In genomic region chr2:74505448-74506246, GRCh38 we compare ENCODE assay signal across 10 cellular contexts. TPM values are rescaled to one million over a fixed set of nuclear protein-coding genes. Genes with fewer than 3 reads are reported as not detected.
A peak's percentile ranks its signal among the peaks of the same experiment; 100 is the strongest.
DNase-seq lines count a peak whose midpoint lies in the region; ATAC-seq and TF ChIP-seq lines count a peak whose summit lies in the region.
"Had no signal": no experiment of that assay in that cellular context is flagged by ENCODE, and none has a peak within 500 bp of the region (broad histone marks: within the 10 kb centered on the region; RNA-seq: fewer than 3 reads in every experiment).

No MANE protein-coding gene starts in this region.

- no peak overlapping the region for H3K4me2 ChIP-seq in neural cell (ENCODE audit: low read length)

- CTCF ChIA-PET in WTC11 (lab: Charles Lee): interaction anchor here (0.8 kb wide), 1 partner anchor 82 kb away, joined by 3 read pairs; no protein-coding TSS in a partner anchor

- H3K36me3 Mint-ChIP-seq in dendritic cell treated with granulocyte-macrophage colony-stimulating factor and Interleukin-4, amounts not matched to agents 40 ng/mL and 50 ng/mL, for 4 days (ENCODE audit: low read depth): peaks cover 55% of the 10 kb centered on the region
- peaks cover 22% of the 10 kb centered on the region for H3K36me3 Mint-ChIP-seq in WTC11

- H3K9me3 Mint-ChIP-seq in dendritic cell treated with granulocyte-macrophage colony-stimulating factor and Interleukin-4, amounts not matched to agents 40 ng/mL and 50 ng/mL, for 4 days: no peaks in the 10 kb centered on the region
- no peaks in the 10 kb centered on the region for H3K9me3 Mint-ChIP-seq in WTC11

- H3K4me3 ChIP-seq in BE2C (ENCODE audit: low read depth, low read length): peak overlapping the region; percentile 75
- peak overlapping the region; percentile 99; the same call in 1 of the 2 replicates for H3K4me3 ChIP-seq in MG63
- H3K4me3 ChIP-seq in neural cell (ENCODE audit: low read length): peak overlapping the region; percentile 70
- peak overlapping the region in 1 of 4 donors; percentile 68 for H3K4me3 ChIP-seq in transverse colon

- TF ChIP-seq EP300 in neural cell (conservative IDR thresholded peaks at IDR 0.05; ENCODE audit: poor library complexity, severe bottlenecking): no peak
- TF ChIP-seq EP300 in transverse colon (IDR thresholded peaks at IDR 0.05; ENCODE audit: low read depth): no peak

- peak overlapping the region; percentile 31 for H3K4me3 Mint-ChIP-seq in dendritic cell treated with granulocyte-macrophage colony-stimulating factor and Interleukin-4, amounts not matched to agents 40 ng/mL and 50 ng/mL, for 4 days
- no peak overlapping the region for H3K4me3 Mint-ChIP-seq in WTC11

- POLR2A ChIA-PET in WTC11 (lab: Charles Lee): no interaction called here

- peaks cover 26% of the 10 kb centered on the region for H3K36me3 ChIP-seq in BE2C
- H3K36me3 ChIP-seq in MG63: peaks cover 28% of the 10 kb centered on the region
- H3K36me3 ChIP-seq in neural cell (ENCODE audit: insufficient read depth, low read length): peaks cover 7% of the 10 kb centered on the region
- H3K36me3 ChIP-seq in transverse colon: no peaks in the 10 kb centered on the region

- peaks cover 9% of the 10 kb centered on the region for H3K4me1 ChIP-seq in BE2C
- H3K4me1 ChIP-seq in transverse colon: peaks cover 12 to 53% (median 37%) of the 10 kb centered on the region in 4 donors

- H3K27ac Mint-ChIP-seq in dendritic cell treated with granulocyte-macrophage colony-stimulating factor and Interleukin-4, amounts not matched to agents 40 ng/mL and 50 ng/mL, for 4 days: peak overlapping the region; percentile 94
- no peak overlapping the region for H3K27ac Mint-ChIP-seq in WTC11

- intact Hi-C loops in dendritic cell treated with granulocyte-macrophage colony-stimulating factor and Interleukin-4, amounts not matched to agents 40 ng/mL and 50 ng/mL, for 4 days (cut with micrococcal nuclease): loop anchor here (2.0 kb wide), 1 partner anchor 51 kb away; the partner anchor contains the start of gene INO80B
- intact Hi-C loops in transverse colon (cut with DNase I; ENCODE audit: low total_unique reads): loop anchor here (2.0 kb wide), 1 partner anchor 21 kb away; no protein-coding TSS in a partner anchor

- no peak for TF ChIP-seq POLR2A in transverse colon (IDR thresholded peaks at IDR 0.05)

- 96 to 100% methylated on average over 4 to 14 of the region's 14 CpGs for WGBS in transverse colon (ENCODE audit: low coverage in 1 of 2), 2 donors

- no peaks in the 10 kb centered on the region for H3K9me2 ChIP-seq in neural cell (ENCODE audit: insufficient read depth, low read length)

- peaks cover 42% of the 10 kb centered on the region for H3K27me3 Mint-ChIP-seq in dendritic cell treated with granulocyte-macrophage colony-stimulating factor and Interleukin-4, amounts not matched to agents 40 ng/mL and 50 ng/mL, for 4 days
- H3K27me3 Mint-ChIP-seq in WTC11 (ENCODE audit: low read depth): peaks cover 92% of the 10 kb centered on the region

- no peak for DNase-seq in BE2C
- DNase-seq in MG63: no peak
- DNase-seq in COLO829 (ENCODE audit: low spot score): no peak
- no peak for DNase-seq in transverse colon
- no peak for DNase-seq in WTC11 (ENCODE audit: low spot score)
- DNase-seq: NCI-H526 treated with DMSO at 0.1 percent for 48 hours, psoas muscle had no signal

- peaks cover 6% of the 10 kb centered on the region for H3K79me2 ChIP-seq in neural cell (replicated peaks; ENCODE audit: insufficient read depth, low read length)

- no peak overlapping the region for H3K9ac ChIP-seq in neural cell (ENCODE audit: low read length)

- no peak for TF ChIP-seq RAD21 in neural cell (conservative IDR thresholded peaks at IDR 0.05)

- H3F3A ChIP-seq in neural cell (ENCODE audit: insufficient read depth, low read length, poor library complexity, severe bottlenecking): peaks cover 3% of the 10 kb centered on the region

- H2AFZ ChIP-seq in neural cell (ENCODE audit: low read depth, low read length): no peak overlapping the region

- H3K4me1 Mint-ChIP-seq in dendritic cell treated with granulocyte-macrophage colony-stimulating factor and Interleukin-4, amounts not matched to agents 40 ng/mL and 50 ng/mL, for 4 days (ENCODE audit: low read depth): peaks cover 67% of the 10 kb centered on the region
- H3K4me1 Mint-ChIP-seq in WTC11: peaks cover 44% of the 10 kb centered on the region

- H4K20me1 ChIP-seq in neural cell (ENCODE audit: insufficient read depth): no peaks in the 10 kb centered on the region

- ATAC-seq in GM18511 (IDR thresholded peaks at IDR 0.05; ENCODE audit: unreplicated experiment) (no peak), WTC11 (no peak)

- H3K27ac ChIP-seq in neural cell (ENCODE audit: low read length) (no peak overlapping the region), transverse colon (no peak overlapping the region)
- H3K27ac ChIP-seq: psoas muscle had no signal

- H3K9me3 ChIP-seq in BE2C (no peaks in the 10 kb centered on the region), MG63 (no peaks in the 10 kb centered on the region), neural cell (ENCODE audit: low read length) (no peaks in the 10 kb centered on the region), transverse colon (no peaks in the 10 kb centered on the region)
- H3K9me3 ChIP-seq: psoas muscle had no signal

- in situ Hi-C loops in transverse colon (cut with MboI; ENCODE audit: low pct_ligation_motif_present in 1 of 4, low pct_unique_long_range_greater_than_20kb in 1 of 4, low sequenced_read_pairs in 3 of 4): no loop called here

- H3K27me3 ChIP-seq in BE2C (no peaks in the 10 kb centered on the region), MG63 (no peaks in the 10 kb centered on the region), neural cell (ENCODE audit: insufficient read depth, low read depth, low read length) (peaks cover 76% of the 10 kb centered on the region), transverse colon (peaks cover 33% of the 10 kb centered on the region)

- no peak for TF ChIP-seq CTCF in BE2C (IDR thresholded peaks at IDR 0.05; ENCODE audit: low read depth, low read length)
- no peak for TF ChIP-seq CTCF in neural cell (IDR thresholded peaks at IDR 0.05; ENCODE audit: poor library complexity, severe bottlenecking)
- TF ChIP-seq CTCF in transverse colon (IDR thresholded peaks at IDR 0.05): no peak
- no peak for TF ChIP-seq CTCF in WTC11 (IDR thresholded peaks at IDR 0.05)

TF ChIP-seq in neural cell, 6 proteins besides CTCF, POLR2A, EP300 and RAD21 (continues in another document):
- TF ChIP-seq SMC3 (conservative IDR thresholded peaks at IDR 0.05; ENCODE audit: poor library complexity) (no peak), EZH2 (IDR thresholded peaks at IDR 0.05; ENCODE audit: borderline replicate concordance, insufficient read depth, low read length, poor library complexity, severe bottlenecking) (no peak)

TF ChIP-seq in WTC11, 78 proteins besides CTCF, POLR2A, EP300 and RAD21 (continues in another document):
- TF ChIP-seq ZBTB21 (CRISPR knock-in tag; IDR thresholded peaks at IDR 0.05; ENCODE audit: borderline replicate concordance) (no peak), ZNF138 (CRISPR knock-in tag; conservative IDR thresholded peaks at IDR 0.05) (no peak), MLX (CRISPR knock-in tag; IDR thresholded peaks at IDR 0.05) (no peak), ETV6 (CRISPR knock-in tag; IDR thresholded peaks at IDR 0.05) (no peak), MXD4 (CRISPR knock-in tag; IDR thresholded peaks at IDR 0.05; ENCODE audit: borderline replicate concordance) (no peak), FOXK1 (CRISPR knock-in tag; IDR thresholded peaks at IDR 0.05) (no peak)

RNA-seq across cellular contexts. Expression of gene PCGF1, which starts 1.8 kb away (rescaled TPM):
- polyA plus RNA-seq in BE2C (2012; ENCODE audit: insufficient read depth, insufficient read length, low read depth): 24.9 TPM
- 23.9 and 24.4 TPM in 2 replicates for total RNA-seq in MG63 (2014; rRNA removed; shearing (Covaris generic); ENCODE audit: low replicate concordance)
- 30.2 and 38.9 TPM in 2 replicates for polyA plus RNA-seq in neural cell
- 22.9 and 27.9 TPM in 2 replicates for polyA minus RNA-seq in neural cell
- total RNA-seq in transverse colon: 10 to 100 TPM in 3 of 4 donors, 1 to 10 TPM in 1; 3.7 to 23.9 (median 19.3) TPM
- 13.7 to 15.7 TPM (median 15.4 TPM) in 3 replicates for total RNA-seq in WTC11 (2021)

RNA-seq across cellular contexts. Expression of gene LBX2, which starts 6.2 kb away (rescaled TPM):
- polyA plus RNA-seq in BE2C (2012; ENCODE audit: insufficient read depth, insufficient read length, low read depth): 3.0 TPM
- 0.95 and 1.2 TPM in 2 replicates for total RNA-seq in MG63 (2014; rRNA removed; shearing (Covaris generic); ENCODE audit: low replicate concordance)
- not detected in 2 replicates for polyA plus RNA-seq in neural cell
- not detected in 2 replicates for polyA minus RNA-seq in neural cell
- total RNA-seq in transverse colon (1 to 10 TPM in 2 of 4 donors, under 1 TPM in 1, not detected in 1; 0.80 to 3.8 (median 1.6) TPM), WTC11 (2021) (1.0 to 1.8 TPM (median 1.8 TPM) in 3 replicates)

RNA-seq across cellular contexts. Expression of gene TLX2, which starts 8.6 kb away (rescaled TPM):
- 27.0 TPM for polyA plus RNA-seq in BE2C (2012; ENCODE audit: insufficient read depth, insufficient read length, low read depth)
- 0.07 and 1.2 TPM in 2 replicates for total RNA-seq in MG63 (2014; rRNA removed; shearing (Covaris generic); ENCODE audit: low replicate concordance)
- not detected in 2 replicates for polyA plus RNA-seq in neural cell
- polyA minus RNA-seq in neural cell: not detected in 2 replicates
- 1 to 10 TPM in 1 of 4 donors, under 1 TPM in 1, not detected in 2; 0.96 to 2.5 TPM for total RNA-seq in transverse colon
- total RNA-seq in WTC11 (2021): 0.18 to 0.39 TPM (median 0.26 TPM) in 3 replicates
- total RNA-seq: psoas muscle had no signal
- polyA plus RNA-seq: psoas muscle had no signal

RNA-seq across cellular contexts. Expression of gene DQX1, which starts 20.4 kb away (rescaled TPM):
- polyA plus RNA-seq in BE2C (2012; ENCODE audit: insufficient read depth, insufficient read length, low read depth): 15.8 TPM
- total RNA-seq in MG63 (2014; rRNA removed; shearing (Covaris generic); ENCODE audit: low replicate concordance): not detected in 2 replicates
- polyA plus RNA-seq in neural cell: 0.59 and 0.78 TPM in 2 replicates
- polyA minus RNA-seq in neural cell: 0.35 and 0.49 TPM in 2 replicates
- total RNA-seq in transverse colon (100 to 1,000 TPM in 1 of 4 donors, 10 to 100 TPM in 3; 32.4 to 194 (median 53.1) TPM), WTC11 (2021) (1.2 to 1.9 TPM (median 1.3 TPM) in 3 replicates)
- total RNA-seq: psoas muscle had no signal

RNA-seq across cellular contexts. Expression of gene TTC31, which starts 22.8 kb away (rescaled TPM):
- polyA plus RNA-seq in BE2C (2012; ENCODE audit: insufficient read depth, insufficient read length, low read depth): 20.9 TPM
- 8.6 and 16.3 TPM in 2 replicates for total RNA-seq in MG63 (2014; rRNA removed; shearing (Covaris generic); ENCODE audit: low replicate concordance)
- 11.0 and 16.3 TPM in 2 replicates for polyA plus RNA-seq in neural cell
- polyA minus RNA-seq in neural cell: 7.1 and 7.2 TPM in 2 replicates
- total RNA-seq in transverse colon (10 to 100 TPM; 16.9 to 36.0 (median 32.0) TPM), WTC11 (2021) (32.6 to 38.3 TPM (median 36.2 TPM) in 3 replicates)
